ENCODE assay signal across 8 cellular contexts in the genomic region with DNA sequence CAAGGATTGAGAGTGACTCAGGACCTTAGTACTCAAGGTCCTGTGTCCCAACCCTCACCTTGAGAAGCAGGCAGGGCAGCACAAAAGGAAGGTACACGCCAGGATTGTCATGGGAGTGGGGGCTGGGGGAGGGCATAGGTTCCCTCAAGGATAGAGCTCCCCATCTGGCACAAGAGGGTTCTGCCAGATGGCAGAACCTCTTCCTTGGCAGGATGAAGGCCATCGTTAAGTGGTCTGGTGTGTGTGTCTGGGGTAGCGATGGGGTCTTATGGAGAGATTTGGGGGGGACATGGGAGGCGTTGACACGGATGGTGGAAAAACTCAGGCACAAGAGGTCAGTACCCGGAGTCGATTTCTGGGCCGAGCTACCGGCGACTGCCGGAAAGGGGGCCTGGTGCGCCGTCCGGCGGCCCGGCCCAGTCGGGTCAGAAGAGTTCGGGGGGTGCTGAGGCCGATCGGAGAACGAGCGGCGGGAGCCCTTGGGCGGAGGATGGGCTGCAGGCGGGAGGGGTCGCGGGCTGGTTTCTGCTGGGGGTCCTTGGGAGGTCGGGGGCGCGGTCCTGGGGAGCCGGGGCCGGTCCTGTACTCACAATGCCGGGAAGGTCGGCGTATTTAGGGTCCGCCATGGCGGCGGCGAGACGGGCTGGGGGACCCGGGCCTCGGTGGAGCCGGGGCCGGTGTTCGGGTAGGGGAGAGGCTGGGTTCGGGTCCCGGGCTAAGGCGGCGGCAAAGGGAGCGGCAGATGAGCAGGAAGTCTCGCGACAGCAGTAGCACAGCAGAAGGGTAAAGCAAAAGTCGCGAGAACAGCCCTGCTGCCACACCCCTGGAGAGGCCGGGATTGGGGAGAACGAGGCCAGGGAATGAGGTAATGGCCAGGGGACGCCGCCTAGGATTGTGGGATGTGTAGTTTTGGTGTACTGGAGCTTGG. TPM values are rescaled to one million over a fixed set of nuclear protein-coding genes. Genes with fewer than 3 reads are reported as not detected.
DNase-seq lines count a peak whose midpoint lies in the region; ATAC-seq, FAIRE-seq and TF ChIP-seq lines count a peak whose summit lies in the region.

TSS of gene DCTN2 (minus strand) at position 755 of the 928 bp plus-strand sequence. CDS start at position 626, 129 bp downstream.

- peak within 1 kb of the TSS; percentile 91 for H3K27ac ChIP-seq in astrocyte (ENCODE audit: low read depth, low read length)

- H3K9me3 Mint-ChIP-seq in astrocyte (ENCODE audit: unreplicated experiment): peaks cover 3% of the 10 kb centered on the region

- H3K27me3 ChIP-seq in astrocyte (ENCODE audit: insufficient read depth, low read length): peaks cover 10% of the 10 kb centered on the region

- FAIRE-seq in astrocyte (lab: Jason Lieb, UNC): peak; percentile 56

- no peaks in the 10 kb centered on the region for H3K9me3 ChIP-seq in astrocyte (ENCODE audit: insufficient read depth, low read depth, low read length)

- peaks cover 11% of the 10 kb centered on the region for H3K27me3 Mint-ChIP-seq in astrocyte (ENCODE audit: low read depth, unreplicated experiment)

- H3K4me3 ChIP-seq in astrocyte (ENCODE audit: insufficient read depth, low read depth, low read length): peak within 1 kb of the TSS; percentile 90

- ATAC-seq in GM18505 (IDR thresholded peaks at IDR 0.05; ENCODE audit: unreplicated experiment) (peak; percentile 98), HG02973 (IDR thresholded peaks at IDR 0.05; ENCODE audit: unreplicated experiment) (peak; percentile 98)

- H4K20me1 ChIP-seq in astrocyte (ENCODE audit: insufficient read depth, low read length): peaks cover 30% of the 10 kb centered on the region

- peaks cover 3% of the 10 kb centered on the region for H3K36me3 ChIP-seq in astrocyte (ENCODE audit: insufficient read depth, low read length)

- H2AFZ ChIP-seq in astrocyte (ENCODE audit: low read depth, low read length): peak within 1 kb of the TSS; percentile 79

- H3K4me1 ChIP-seq in astrocyte (ENCODE audit: insufficient read depth, low read length): peaks cover 21% of the 10 kb centered on the region

- DNase-seq in NCI-H2029 (lab: John Stamatoyannopoulos, UW): peak; percentile 96
- peak; percentile 92 for DNase-seq in T-helper 22 cell (ENCODE audit: low read depth)
- peak; percentile 91 for DNase-seq in astrocyte (ENCODE audit: low read depth)
- peak; percentile 98 for DNase-seq in hepatic stellate cell (ENCODE audit: low spot score)
- peak; percentile 92 for DNase-seq in renal cortical epithelial cell (ENCODE audit: low read depth)
- DNase-seq in cortex of kidney (lab: John Stamatoyannopoulos, UW): no peak

- peaks cover 13% of the 10 kb centered on the region for H3K36me3 Mint-ChIP-seq in astrocyte (ENCODE audit: low read depth, unreplicated experiment)

- peak within 1 kb of the TSS; percentile 99 for H3K4me2 ChIP-seq in astrocyte (ENCODE audit: low read length)

- peak within 1 kb of the TSS; percentile 98 for H3K27ac Mint-ChIP-seq in astrocyte (ENCODE audit: unreplicated experiment)

- peak within 1 kb of the TSS; percentile 100 for H3K9ac ChIP-seq in astrocyte (ENCODE audit: low read length)

- no peak for TF ChIP-seq CTCF in astrocyte (IDR thresholded peaks at IDR 0.05; ENCODE audit: insufficient read depth, low read depth, low read length)

- peaks cover 26% of the 10 kb centered on the region for H3K4me1 Mint-ChIP-seq in astrocyte (ENCODE audit: low read depth, unreplicated experiment)

- peak; percentile 62 for TF ChIP-seq POLR2A in GM18505 (IDR thresholded peaks at IDR 0.05; ENCODE audit: borderline replicate concordance, extremely low read depth, insufficient read depth, insufficient read length)

- peaks cover 41% of the 10 kb centered on the region for H3K79me2 ChIP-seq in astrocyte (ENCODE audit: insufficient read depth, low read length)

- H3K4me3 Mint-ChIP-seq in astrocyte (ENCODE audit: unreplicated experiment): peak within 1 kb of the TSS; percentile 98

RNA-seq across cellular contexts. Expression of gene DCTN2, which starts in this region (rescaled TPM):
- total RNA-seq in astrocyte: 94.5 and 107 TPM in 2 replicates
- total RNA-seq in renal cortical epithelial cell: 123 and 212 TPM in 2 replicates
